Comparison of ENCODE assay signal across 1 cellular context in genomic region chr10:112951349-112952281, GRCh38.
TF ChIP-seq lines count a peak whose summit lies in the region.

No MANE protein-coding gene starts in this region.

TF ChIP-seq in HEK293, 187 proteins besides CTCF, POLR2A, EP300 and RAD21 (continued from another document and continues in another):
- TF ChIP-seq, protein P1, sequence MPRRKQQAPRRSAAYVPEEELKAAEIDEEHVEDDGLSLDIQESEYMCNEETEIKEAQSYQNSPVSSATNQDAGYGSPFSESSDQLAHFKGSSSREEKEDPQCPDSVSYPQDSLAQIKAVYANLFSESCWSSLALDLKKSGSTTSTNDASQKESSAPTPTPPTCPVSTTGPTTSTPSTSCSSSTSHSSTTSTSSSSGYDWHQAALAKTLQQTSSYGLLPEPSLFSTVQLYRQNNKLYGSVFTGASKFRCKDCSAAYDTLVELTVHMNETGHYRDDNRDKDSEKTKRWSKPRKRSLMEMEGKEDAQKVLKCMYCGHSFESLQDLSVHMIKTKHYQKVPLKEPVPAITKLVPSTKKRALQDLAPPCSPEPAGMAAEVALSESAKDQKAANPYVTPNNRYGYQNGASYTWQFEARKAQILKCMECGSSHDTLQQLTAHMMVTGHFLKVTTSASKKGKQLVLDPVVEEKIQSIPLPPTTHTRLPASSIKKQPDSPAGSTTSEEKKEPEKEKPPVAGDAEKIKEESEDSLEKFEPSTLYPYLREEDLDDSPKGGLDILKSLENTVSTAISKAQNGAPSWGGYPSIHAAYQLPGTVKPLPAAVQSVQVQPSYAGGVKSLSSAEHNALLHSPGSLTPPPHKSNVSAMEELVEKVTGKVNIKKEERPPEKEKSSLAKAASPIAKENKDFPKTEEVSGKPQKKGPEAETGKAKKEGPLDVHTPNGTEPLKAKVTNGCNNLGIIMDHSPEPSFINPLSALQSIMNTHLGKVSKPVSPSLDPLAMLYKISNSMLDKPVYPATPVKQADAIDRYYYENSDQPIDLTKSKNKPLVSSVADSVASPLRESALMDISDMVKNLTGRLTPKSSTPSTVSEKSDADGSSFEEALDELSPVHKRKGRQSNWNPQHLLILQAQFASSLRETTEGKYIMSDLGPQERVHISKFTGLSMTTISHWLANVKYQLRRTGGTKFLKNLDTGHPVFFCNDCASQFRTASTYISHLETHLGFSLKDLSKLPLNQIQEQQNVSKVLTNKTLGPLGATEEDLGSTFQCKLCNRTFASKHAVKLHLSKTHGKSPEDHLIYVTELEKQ (tag by site-specific recombination; IDR thresholded peaks at IDR 0.05; ENCODE audit: borderline replicate concordance) = peak; percentile 74; the same call in 1 of the 2 replicates
- no peak for TF ChIP-seq ZNF777 (tag by site-specific recombination; IDR thresholded peaks at IDR 0.05; ENCODE audit: borderline replicate concordance)
- no peak for TF ChIP-seq MYNN (tag by site-specific recombination; IDR thresholded peaks at IDR 0.05; ENCODE audit: borderline replicate concordance)
- no peak for TF ChIP-seq ZNF184 (tag by site-specific recombination; IDR thresholded peaks at IDR 0.05)
- TF ChIP-seq ZNF514 (tag by site-specific recombination; IDR thresholded peaks at IDR 0.05) = no peak
- TF ChIP-seq, protein P2, sequence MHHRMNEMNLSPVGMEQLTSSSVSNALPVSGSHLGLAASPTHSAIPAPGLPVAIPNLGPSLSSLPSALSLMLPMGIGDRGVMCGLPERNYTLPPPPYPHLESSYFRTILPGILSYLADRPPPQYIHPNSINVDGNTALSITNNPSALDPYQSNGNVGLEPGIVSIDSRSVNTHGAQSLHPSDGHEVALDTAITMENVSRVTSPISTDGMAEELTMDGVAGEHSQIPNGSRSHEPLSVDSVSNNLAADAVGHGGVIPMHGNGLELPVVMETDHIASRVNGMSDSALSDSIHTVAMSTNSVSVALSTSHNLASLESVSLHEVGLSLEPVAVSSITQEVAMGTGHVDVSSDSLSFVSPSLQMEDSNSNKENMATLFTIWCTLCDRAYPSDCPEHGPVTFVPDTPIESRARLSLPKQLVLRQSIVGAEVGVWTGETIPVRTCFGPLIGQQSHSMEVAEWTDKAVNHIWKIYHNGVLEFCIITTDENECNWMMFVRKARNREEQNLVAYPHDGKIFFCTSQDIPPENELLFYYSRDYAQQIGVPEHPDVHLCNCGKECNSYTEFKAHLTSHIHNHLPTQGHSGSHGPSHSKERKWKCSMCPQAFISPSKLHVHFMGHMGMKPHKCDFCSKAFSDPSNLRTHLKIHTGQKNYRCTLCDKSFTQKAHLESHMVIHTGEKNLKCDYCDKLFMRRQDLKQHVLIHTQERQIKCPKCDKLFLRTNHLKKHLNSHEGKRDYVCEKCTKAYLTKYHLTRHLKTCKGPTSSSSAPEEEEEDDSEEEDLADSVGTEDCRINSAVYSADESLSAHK (tag by site-specific recombination; IDR thresholded peaks at IDR 0.05) = peak; percentile 78
- TF ChIP-seq, protein P3, sequence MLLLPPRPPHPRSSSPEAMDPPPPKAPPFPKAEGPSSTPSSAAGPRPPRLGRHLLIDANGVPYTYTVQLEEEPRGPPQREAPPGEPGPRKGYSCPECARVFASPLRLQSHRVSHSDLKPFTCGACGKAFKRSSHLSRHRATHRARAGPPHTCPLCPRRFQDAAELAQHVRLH (tag by site-specific recombination; IDR thresholded peaks at IDR 0.05) = 0 out of 2 replicates have a peak, but pooled peaks have one; percentile 63
- TF ChIP-seq ZNF623 (tag by site-specific recombination; IDR thresholded peaks at IDR 0.05) = no peak
- no peak for TF ChIP-seq ZNF302 (tag by site-specific recombination; IDR thresholded peaks at IDR 0.05; ENCODE audit: low read depth)
- no peak for TF ChIP-seq ZNF791 (tag by site-specific recombination; IDR thresholded peaks at IDR 0.05)
- TF ChIP-seq HIC1 (tag by site-specific recombination; IDR thresholded peaks at IDR 0.05) = no peak
- no peak for TF ChIP-seq ZNF677 (tag by site-specific recombination; IDR thresholded peaks at IDR 0.05)
- TF ChIP-seq ZNF248 (tag by site-specific recombination; IDR thresholded peaks at IDR 0.05) = no peak
- peak; percentile 30; the same call in 1 of the 2 replicates for TF ChIP-seq PRDM6 (tag by site-specific recombination; IDR thresholded peaks at IDR 0.05)
- peak; percentile 33; the same call in 1 of the 2 replicates for TF ChIP-seq ZNF501 (tag by site-specific recombination; IDR thresholded peaks at IDR 0.05)
- no peak for TF ChIP-seq ZNF621 (tag by site-specific recombination; IDR thresholded peaks at IDR 0.05)
- no peak for TF ChIP-seq ZNF76 (tag by site-specific recombination; IDR thresholded peaks at IDR 0.05; ENCODE audit: borderline replicate concordance, low read depth)
- no peak for TF ChIP-seq BCL6B (tag by site-specific recombination; IDR thresholded peaks at IDR 0.05)
- TF ChIP-seq, protein P4, sequence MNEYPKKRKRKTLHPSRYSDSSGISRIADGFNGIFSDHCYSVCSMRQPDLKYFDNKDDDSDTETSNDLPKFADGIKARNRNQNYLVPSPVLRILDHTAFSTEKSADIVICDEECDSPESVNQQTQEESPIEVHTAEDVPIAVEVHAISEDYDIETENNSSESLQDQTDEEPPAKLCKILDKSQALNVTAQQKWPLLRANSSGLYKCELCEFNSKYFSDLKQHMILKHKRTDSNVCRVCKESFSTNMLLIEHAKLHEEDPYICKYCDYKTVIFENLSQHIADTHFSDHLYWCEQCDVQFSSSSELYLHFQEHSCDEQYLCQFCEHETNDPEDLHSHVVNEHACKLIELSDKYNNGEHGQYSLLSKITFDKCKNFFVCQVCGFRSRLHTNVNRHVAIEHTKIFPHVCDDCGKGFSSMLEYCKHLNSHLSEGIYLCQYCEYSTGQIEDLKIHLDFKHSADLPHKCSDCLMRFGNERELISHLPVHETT (tag by site-specific recombination; IDR thresholded peaks at IDR 0.05) = peak; percentile 80; the same call in 1 of the 2 replicates
- TF ChIP-seq ZNF138 (tag by site-specific recombination; IDR thresholded peaks at IDR 0.05; ENCODE audit: borderline replicate concordance) = no peak
- TF ChIP-seq ZNF629 (tag by site-specific recombination; IDR thresholded peaks at IDR 0.05) = peak; percentile 69
- TF ChIP-seq, protein P5, sequence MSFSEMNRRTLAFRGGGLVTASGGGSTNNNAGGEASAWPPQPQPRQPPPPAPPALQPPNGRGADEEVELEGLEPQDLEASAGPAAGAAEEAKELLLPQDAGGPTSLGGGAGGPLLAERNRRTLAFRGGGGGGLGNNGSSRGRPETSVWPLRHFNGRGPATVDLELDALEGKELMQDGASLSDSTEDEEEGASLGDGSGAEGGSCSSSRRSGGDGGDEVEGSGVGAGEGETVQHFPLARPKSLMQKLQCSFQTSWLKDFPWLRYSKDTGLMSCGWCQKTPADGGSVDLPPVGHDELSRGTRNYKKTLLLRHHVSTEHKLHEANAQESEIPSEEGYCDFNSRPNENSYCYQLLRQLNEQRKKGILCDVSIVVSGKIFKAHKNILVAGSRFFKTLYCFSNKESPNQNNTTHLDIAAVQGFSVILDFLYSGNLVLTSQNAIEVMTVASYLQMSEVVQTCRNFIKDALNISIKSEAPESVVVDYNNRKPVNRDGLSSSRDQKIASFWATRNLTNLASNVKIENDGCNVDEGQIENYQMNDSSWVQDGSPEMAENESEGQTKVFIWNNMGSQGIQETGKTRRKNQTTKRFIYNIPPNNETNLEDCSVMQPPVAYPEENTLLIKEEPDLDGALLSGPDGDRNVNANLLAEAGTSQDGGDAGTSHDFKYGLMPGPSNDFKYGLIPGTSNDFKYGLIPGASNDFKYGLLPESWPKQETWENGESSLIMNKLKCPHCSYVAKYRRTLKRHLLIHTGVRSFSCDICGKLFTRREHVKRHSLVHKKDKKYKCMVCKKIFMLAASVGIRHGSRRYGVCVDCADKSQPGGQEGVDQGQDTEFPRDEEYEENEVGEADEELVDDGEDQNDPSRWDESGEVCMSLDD (tag by site-specific recombination; IDR thresholded peaks at IDR 0.05) = peak; percentile 85
- TF ChIP-seq ZBTB17 (tag by site-specific recombination; IDR thresholded peaks at IDR 0.05) = peak; percentile 88
- TF ChIP-seq ZXDB (tag by site-specific recombination; IDR thresholded peaks at IDR 0.05) = peak; percentile 89
- TF ChIP-seq, protein P6, sequence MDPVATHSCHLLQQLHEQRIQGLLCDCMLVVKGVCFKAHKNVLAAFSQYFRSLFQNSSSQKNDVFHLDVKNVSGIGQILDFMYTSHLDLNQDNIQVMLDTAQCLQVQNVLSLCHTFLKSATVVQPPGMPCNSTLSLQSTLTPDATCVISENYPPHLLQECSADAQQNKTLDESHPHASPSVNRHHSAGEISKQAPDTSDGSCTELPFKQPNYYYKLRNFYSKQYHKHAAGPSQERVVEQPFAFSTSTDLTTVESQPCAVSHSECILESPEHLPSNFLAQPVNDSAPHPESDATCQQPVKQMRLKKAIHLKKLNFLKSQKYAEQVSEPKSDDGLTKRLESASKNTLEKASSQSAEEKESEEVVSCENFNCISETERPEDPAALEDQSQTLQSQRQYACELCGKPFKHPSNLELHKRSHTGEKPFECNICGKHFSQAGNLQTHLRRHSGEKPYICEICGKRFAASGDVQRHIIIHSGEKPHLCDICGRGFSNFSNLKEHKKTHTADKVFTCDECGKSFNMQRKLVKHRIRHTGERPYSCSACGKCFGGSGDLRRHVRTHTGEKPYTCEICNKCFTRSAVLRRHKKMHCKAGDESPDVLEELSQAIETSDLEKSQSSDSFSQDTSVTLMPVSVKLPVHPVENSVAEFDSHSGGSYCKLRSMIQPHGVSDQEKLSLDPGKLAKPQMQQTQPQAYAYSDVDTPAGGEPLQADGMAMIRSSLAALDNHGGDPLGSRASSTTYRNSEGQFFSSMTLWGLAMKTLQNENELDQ (tag by site-specific recombination; IDR thresholded peaks at IDR 0.05; ENCODE audit: low read depth) = no peak
- no peak for TF ChIP-seq ZNF174 (tag by site-specific recombination; IDR thresholded peaks at IDR 0.05)
- TF ChIP-seq ZNF19 (tag by site-specific recombination; IDR thresholded peaks at IDR 0.05; ENCODE audit: low read depth) = no peak
- TF ChIP-seq, protein P7, sequence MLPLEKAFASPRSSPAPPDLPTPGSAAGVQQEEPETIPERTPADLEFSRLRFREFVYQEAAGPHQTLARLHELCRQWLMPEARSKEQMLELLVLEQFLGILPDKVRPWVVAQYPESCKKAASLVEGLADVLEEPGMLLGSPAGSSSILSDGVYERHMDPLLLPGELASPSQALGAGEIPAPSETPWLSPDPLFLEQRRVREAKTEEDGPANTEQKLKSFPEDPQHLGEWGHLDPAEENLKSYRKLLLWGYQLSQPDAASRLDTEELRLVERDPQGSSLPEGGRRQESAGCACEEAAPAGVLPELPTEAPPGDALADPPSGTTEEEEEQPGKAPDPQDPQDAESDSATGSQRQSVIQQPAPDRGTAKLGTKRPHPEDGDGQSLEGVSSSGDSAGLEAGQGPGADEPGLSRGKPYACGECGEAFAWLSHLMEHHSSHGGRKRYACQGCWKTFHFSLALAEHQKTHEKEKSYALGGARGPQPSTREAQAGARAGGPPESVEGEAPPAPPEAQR (tag by site-specific recombination; IDR thresholded peaks at IDR 0.05) = no peak
- no peak for TF ChIP-seq ZNF404 (tag by site-specific recombination; IDR thresholded peaks at IDR 0.05)
- no peak for TF ChIP-seq GLI4 (tag by site-specific recombination; IDR thresholded peaks at IDR 0.05)
- TF ChIP-seq ZNF18 (tag by site-specific recombination; IDR thresholded peaks at IDR 0.05) = 0 out of 2 replicates have a peak, but pooled peaks have one; percentile 38
- no peak for TF ChIP-seq ZNF223 (tag by site-specific recombination; IDR thresholded peaks at IDR 0.05)
- peak; percentile 65; the same call in 1 of the 2 replicates for TF ChIP-seq ZNF423 (tag by site-specific recombination; IDR thresholded peaks at IDR 0.05)
- TF ChIP-seq ZSCAN30 (tag by site-specific recombination; IDR thresholded peaks at IDR 0.05) = peak; percentile 34; the same call in 1 of the 2 replicates
